In the genomic region with DNA sequence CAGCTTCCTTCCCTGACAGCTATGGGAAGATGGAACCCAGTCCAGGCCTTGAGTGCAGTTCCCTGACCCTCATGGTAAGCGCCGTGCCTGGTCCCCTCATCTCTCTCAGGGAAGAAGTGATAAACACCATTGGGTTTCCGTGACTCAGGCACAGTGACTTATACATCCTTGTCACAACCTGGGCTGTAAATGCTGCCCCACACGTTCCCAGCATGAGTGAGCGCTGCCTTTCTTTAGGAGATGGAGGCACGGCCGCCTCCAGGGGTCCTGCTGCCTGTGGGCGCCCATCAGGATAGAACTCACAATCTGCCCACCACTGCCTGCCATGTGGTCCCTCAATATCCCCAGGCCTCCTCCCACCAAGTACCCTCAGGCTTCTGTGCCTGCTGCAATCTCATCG, we compare ENCODE assay signal across 32 cellular contexts. TPM values are rescaled to one million over a fixed set of nuclear protein-coding genes. Genes with fewer than 3 reads are reported as not detected.
DNase-seq lines count a peak whose midpoint lies in the region; ATAC-seq and TF ChIP-seq lines count a peak whose summit lies in the region.
"Had no signal": no experiment of that assay in that cellular context is flagged by ENCODE, and none has a peak within 500 bp of the region (broad histone marks: within the 10 kb centered on the region; RNA-seq: fewer than 3 reads in every experiment).

No MANE protein-coding gene starts in this region.

- H3K4me1 Mint-ChIP-seq in activated CD4-positive, alpha-beta memory T cell treated with anti-CD3 and anti-CD28 coated beads for 36 hours (ENCODE audit: low read depth): peaks cover 26% of the 10 kb centered on the region
- H3K4me1 Mint-ChIP-seq in activated CD4-positive, alpha-beta memory T cell treated with anti-CD3 and anti-CD28 coated beads, Interleukin-2, amount 10 ng/mL, durations not matched to agents 7 days and 5 days: peaks cover 35% of the 10 kb centered on the region
- H3K4me1 Mint-ChIP-seq in CD14-positive monocyte: peaks cover 6% of the 10 kb centered on the region

- DNase-seq in activated CD4-positive, alpha-beta memory T cell treated with anti-CD3 and anti-CD28 coated beads for 36 hours: peak; percentile 6
- no peak for DNase-seq in activated CD4-positive, alpha-beta memory T cell treated with anti-CD3 and anti-CD28 coated beads, Interleukin-2, amount 10 ng/mL, durations not matched to agents 7 days and 5 days
- DNase-seq in CD14-positive monocyte (ENCODE audit: low spot score) (peak; percentile 16), islet precursor cell (peak; percentile 30), sciatic nerve (ENCODE audit: low spot score) (peak; percentile 45), NCI-H226 (no peak)
- DNase-seq: 8988T; activated T-cell treated with anti-CD3 and anti-CD28 coated beads, Interleukin-2, amount 50 U/mL, for 24 hours; cerebellar nuclear complex; dermis blood vessel endothelial cell; DND-41; esophagus squamous epithelium; foreskin keratinocyte; GF-D8; IMR-90; MV-4-11; NCI-H1436 treated with DMSO at 0.1 percent for 48 hours; NCI-H2081 treated with DMSO at 0.1 percent for 48 hours; NCI-H2227 treated with DMSO at 0.1 percent for 48 hours; NCI-H526 treated with DMSO at 0.1 percent for 48 hours; NK-92 treated with Interleukin-12 subunit alpha and Interleukin-12 subunit beta, amount 100 ng/mL, for 24 hours; stimulated activated CD4-positive, alpha-beta T cell treated with anti-CD3 and anti-CD28 coated beads, Interleukin-4, amount 100 ng/mL, for 1 hour; trophoblast cell had no signal

- CTCF ChIA-PET in activated CD4-positive, alpha-beta memory T cell treated with anti-CD3 and anti-CD28 coated beads for 36 hours (lab: Charles Lee): no interaction called here
- CTCF ChIA-PET in activated CD4-positive, alpha-beta memory T cell treated with anti-CD3 and anti-CD28 coated beads, Interleukin-2, amount 10 ng/mL, durations not matched to agents 7 days and 5 days (lab: Charles Lee): no interaction called here

- peaks cover 11% of the 10 kb centered on the region for H3K27me3 Mint-ChIP-seq in activated CD4-positive, alpha-beta memory T cell treated with anti-CD3 and anti-CD28 coated beads for 36 hours
- H3K27me3 Mint-ChIP-seq in activated CD4-positive, alpha-beta memory T cell treated with anti-CD3 and anti-CD28 coated beads, Interleukin-2, amount 10 ng/mL, durations not matched to agents 7 days and 5 days: peaks cover 21% of the 10 kb centered on the region
- H3K27me3 Mint-ChIP-seq in CD14-positive monocyte (ENCODE audit: low read depth in 3 of 3): peaks cover 20 to 45% (median 22%) of the 10 kb centered on the region in 3 donors
- H3K27me3 Mint-ChIP-seq: CD4-positive, alpha-beta T cell had no signal

- POLR2A ChIA-PET in activated CD4-positive, alpha-beta memory T cell treated with anti-CD3 and anti-CD28 coated beads for 36 hours (lab: Charles Lee): no interaction called here
- POLR2A ChIA-PET in activated CD4-positive, alpha-beta memory T cell treated with anti-CD3 and anti-CD28 coated beads, Interleukin-2, amount 10 ng/mL, durations not matched to agents 7 days and 5 days (lab: Charles Lee): no interaction called here

- no peaks in the 10 kb centered on the region for H3K36me3 Mint-ChIP-seq in activated CD4-positive, alpha-beta memory T cell treated with anti-CD3 and anti-CD28 coated beads for 36 hours
- H3K36me3 Mint-ChIP-seq in activated CD4-positive, alpha-beta memory T cell treated with anti-CD3 and anti-CD28 coated beads, Interleukin-2, amount 10 ng/mL, durations not matched to agents 7 days and 5 days (ENCODE audit: low read depth): no peaks in the 10 kb centered on the region
- H3K36me3 Mint-ChIP-seq in CD14-positive monocyte: no peaks in the 10 kb centered on the region
- H3K36me3 Mint-ChIP-seq: brain had no signal

- intact Hi-C loops in activated CD4-positive, alpha-beta memory T cell treated with anti-CD3 and anti-CD28 coated beads for 36 hours (cut with micrococcal nuclease): no loop called here
- intact Hi-C loops in CD14-positive monocyte (cut with micrococcal nuclease): no loop called here
- intact Hi-C loops in sciatic nerve (cut with DNase I): no loop called here

- H3K27ac Mint-ChIP-seq in activated CD4-positive, alpha-beta memory T cell treated with anti-CD3 and anti-CD28 coated beads for 36 hours: no peak overlapping the region
- H3K27ac Mint-ChIP-seq in activated CD4-positive, alpha-beta memory T cell treated with anti-CD3 and anti-CD28 coated beads, Interleukin-2, amount 10 ng/mL, durations not matched to agents 7 days and 5 days: no peak overlapping the region
- no peak overlapping the region for H3K27ac Mint-ChIP-seq in CD14-positive monocyte
- H3K27ac Mint-ChIP-seq: activated T-cell treated with anti-CD3 and anti-CD28 coated beads, Interleukin-2, amount 50 U/mL, for 24 hours; brain; CD4-positive, alpha-beta T cell; nephron had no signal

- H3K4me3 Mint-ChIP-seq in activated CD4-positive, alpha-beta memory T cell treated with anti-CD3 and anti-CD28 coated beads for 36 hours: no peak overlapping the region
- no peak overlapping the region for H3K4me3 Mint-ChIP-seq in activated CD4-positive, alpha-beta memory T cell treated with anti-CD3 and anti-CD28 coated beads, Interleukin-2, amount 10 ng/mL, durations not matched to agents 7 days and 5 days
- no peak overlapping the region for H3K4me3 Mint-ChIP-seq in CD14-positive monocyte
- H3K4me3 Mint-ChIP-seq: activated T-cell treated with anti-CD3 and anti-CD28 coated beads, Interleukin-2, amount 50 U/mL, for 24 hours; brain; CD4-positive, alpha-beta T cell; nephron had no signal

- no peak for ATAC-seq in sciatic nerve
- no peak for ATAC-seq in HG02973 (IDR thresholded peaks at IDR 0.05; ENCODE audit: unreplicated experiment)
- no peak for ATAC-seq in GM18519 (IDR thresholded peaks at IDR 0.05; ENCODE audit: low FRiP score, unreplicated experiment)
- ATAC-seq: activated CD4-positive, CD25-positive, alpha-beta regulatory T cell treated with anti-CD3 and anti-CD28 coated beads, Interleukin-2, amount 50 U/mL, for 24 hours; foreskin keratinocyte; heart left ventricle; pancreas had no signal

- no peaks in the 10 kb centered on the region for H3K9me3 Mint-ChIP-seq in activated CD4-positive, alpha-beta memory T cell treated with anti-CD3 and anti-CD28 coated beads for 36 hours
- no peaks in the 10 kb centered on the region for H3K9me3 Mint-ChIP-seq in activated CD4-positive, alpha-beta memory T cell treated with anti-CD3 and anti-CD28 coated beads, Interleukin-2, amount 10 ng/mL, durations not matched to agents 7 days and 5 days
- peaks cover 0 to 6% (median 0%) of the 10 kb centered on the region in 7 donors for H3K9me3 Mint-ChIP-seq in CD14-positive monocyte
- H3K9me3 Mint-ChIP-seq: activated T-cell treated with anti-CD3 and anti-CD28 coated beads, Interleukin-2, amount 50 U/mL, for 24 hours; brain; CD4-positive, alpha-beta T cell; nephron had no signal

- TF ChIP-seq CTCF in CD14-positive monocyte (IDR thresholded peaks at IDR 0.05): no peak

RNA-seq across cellular contexts. Expression of gene NKD2, which starts 8.3 kb away (rescaled TPM):
- total RNA-seq in activated CD4-positive, alpha-beta memory T cell treated with anti-CD3 and anti-CD28 coated beads for 36 hours: 1 to 10 TPM in 1 of 2 experiments, under 1 TPM in 1; 0.41 to 1.1 TPM
- total RNA-seq in activated CD4-positive, alpha-beta memory T cell treated with anti-CD3 and anti-CD28 coated beads, Interleukin-2, amount 10 ng/mL, durations not matched to agents 7 days and 5 days: 1 to 10 TPM; 3.6 to 3.7 TPM
- not detected for polyA plus RNA-seq in CD14-positive monocyte
- total RNA-seq in sciatic nerve: 0.89 TPM
- total RNA-seq: IMR-90, LHCN-M2 had no signal
- polyA plus RNA-seq: foreskin keratinocyte, IMR-90 had no signal

Comparison
In these comparisons a context has a peak if more than half of its experiments do, and no peak if none do; other contexts are left out.
1. DNase-seq: peak in activated CD4-positive, alpha-beta memory T cell treated with anti-CD3 and anti-CD28 coated beads for 36 hours (single experiment), CD14-positive monocyte (single experiment), islet precursor cell (single experiment) and sciatic nerve (single experiment); none in activated CD4-positive, alpha-beta memory T cell treated with anti-CD3 and anti-CD28 coated beads, Interleukin-2, amount 10 ng/mL, durations not matched to agents 7 days and 5 days (single experiment) and NCI-H226 (single experiment).